ENCODE assay signal across 9 cellular contexts in genomic region chr16:88855736-88856121, GRCh38. TPM values are rescaled to one million over a fixed set of nuclear protein-coding genes. Genes with fewer than 3 reads are reported as not detected.
DNase-seq lines count a peak whose midpoint lies in the region; FAIRE-seq and TF ChIP-seq lines count a peak whose summit lies in the region.
"Had no signal": no experiment of that assay in that cellular context is flagged by ENCODE, and none has a peak within 500 bp of the region (broad histone marks: within the 10 kb centered on the region; RNA-seq: fewer than 3 reads in every experiment).

No MANE protein-coding gene starts in this region.

- TF ChIP-seq CTCF in A673 (conservative IDR thresholded peaks at IDR 0.05; ENCODE audit: low read depth, low read length) (no peak), chondrocyte (IDR thresholded peaks at IDR 0.05) (no peak)

- no peaks in the 10 kb centered on the region for H3K9me3 Mint-ChIP-seq in chondrocyte (ENCODE audit: low read depth)

- H3K4me1 Mint-ChIP-seq in chondrocyte (ENCODE audit: low read depth) = peaks cover 22% of the 10 kb centered on the region

- peaks cover 10% of the 10 kb centered on the region for H3K36me3 ChIP-seq in A673 (ENCODE audit: insufficient read depth, low read length, poor library complexity, severe bottlenecking)
- peaks cover 24% of the 10 kb centered on the region for H3K36me3 ChIP-seq in HUES6 (ENCODE audit: control insufficient read depth, insufficient read depth, low read length)
- no peaks in the 10 kb centered on the region for H3K36me3 ChIP-seq in mucosa of stomach (ENCODE audit: control insufficient read depth, insufficient read depth, low read length)
- H3K36me3 ChIP-seq in small intestine (ENCODE audit: control insufficient read depth in 2 of 2, insufficient read depth in 2 of 2, low read length in 2 of 2) = peaks cover under 1 to 6% of the 10 kb centered on the region in 2 donors

- TSS peak; percentile 29 for BruUV-seq in A673 (replicated peaks; lab: Mats Ljungman, UMichigan)

- H3K9me3 ChIP-seq in A673 (ENCODE audit: low read depth, low read length, poor library complexity, severe bottlenecking) = no peaks in the 10 kb centered on the region
- no peaks in the 10 kb centered on the region; the same call in 1 of the 2 replicates for H3K9me3 ChIP-seq in HUES6 (ENCODE audit: control insufficient read depth, insufficient read depth, low read depth, low read length)
- no peaks in the 10 kb centered on the region for H3K9me3 ChIP-seq in mucosa of stomach (ENCODE audit: control insufficient read depth, low read length)
- H3K9me3 ChIP-seq in small intestine (ENCODE audit: control insufficient read depth, low read depth) = no peaks in the 10 kb centered on the region

- CTCF ChIA-PET in A673 (lab: Charles Lee) = no interaction called here

- H3K4me3 Mint-ChIP-seq in chondrocyte (ENCODE audit: unreplicated experiment) = peak overlapping the region; percentile 67

- 79 to 82% (median 81%) methylated on average over 13 of the region's 13 CpGs for WGBS in small intestine, 3 donors

- DNase-seq in A673 (ENCODE audit: low spot score) = no peak
- no peak for DNase-seq in chondrocyte (ENCODE audit: low spot score)
- DNase-seq in small intestine = no peak
- no peak for DNase-seq in MV-4-11 (lab: John Stamatoyannopoulos, UW)
- DNase-seq in hepatic stellate cell (ENCODE audit: low spot score) = no peak
- no peak for DNase-seq in middle frontal gyrus (ENCODE audit: extremely low spot score, low spot score)

- POLR2A ChIA-PET in A673 (lab: Charles Lee; ENCODE audit: low non-redundant PET) = no interaction called here

- no peaks in the 10 kb centered on the region for H3K27me3 Mint-ChIP-seq in chondrocyte (ENCODE audit: low read depth)

- H3K4me1 ChIP-seq in A673 (ENCODE audit: insufficient read depth, low read length, poor library complexity, severe bottlenecking) = peaks cover 3% of the 10 kb centered on the region
- H3K4me1 ChIP-seq in HUES6 (ENCODE audit: control insufficient read depth, insufficient read depth, low read length) = peaks cover 8% of the 10 kb centered on the region
- H3K4me1 ChIP-seq in mucosa of stomach (ENCODE audit: control insufficient read depth, insufficient read depth, low read length) = peaks cover 18% of the 10 kb centered on the region
- H3K4me1 ChIP-seq in small intestine (ENCODE audit: control insufficient read depth in 2 of 2, insufficient read depth in 1 of 2, low read depth in 1 of 2, low read length in 1 of 2) = peaks cover 0 to 5% of the 10 kb centered on the region in 2 donors

- FAIRE-seq in small intestine (lab: Jason Lieb, UNC) = no peak
- FAIRE-seq: endometrium had no signal

- intact Hi-C loops in A673 (cut with micrococcal nuclease; ENCODE audit: unreplicated experiment) = no loop called here

- H3K4me3 ChIP-seq in A673 (ENCODE audit: low read depth, low read length, poor library complexity, severe bottlenecking) (peak overlapping the region; percentile 95), HUES6 (ENCODE audit: low read depth, low read length) (peak overlapping the region; percentile 75), mucosa of stomach (ENCODE audit: low read length) (no peak overlapping the region), small intestine (ENCODE audit: low read depth in 1 of 2, low read length in 2 of 2) (peak overlapping the region in 1 of 2 donors; percentile 94)

- H3K27ac ChIP-seq in A673 (ENCODE audit: low read depth, low read length, poor library complexity, severe bottlenecking) (no peak overlapping the region), HUES6 (ENCODE audit: low read depth, low read length) (no peak overlapping the region), small intestine (ENCODE audit: low read depth in 1 of 2, low read length in 1 of 2) (peak overlapping the region in 1 of 2 donors; percentile 3)

- no peaks in the 10 kb centered on the region for H3K27me3 ChIP-seq in A673 (replicated peaks; ENCODE audit: insufficient read depth, low read depth, low read length, poor library complexity)
- H3K27me3 ChIP-seq in HUES6 (ENCODE audit: control insufficient read depth, insufficient read depth, low read length) = no peaks in the 10 kb centered on the region
- no peaks in the 10 kb centered on the region for H3K27me3 ChIP-seq in mucosa of stomach (ENCODE audit: control insufficient read depth, insufficient read depth, low read length)
- H3K27me3 ChIP-seq in small intestine (ENCODE audit: control insufficient read depth in 2 of 2, insufficient read depth in 2 of 2, low read length in 2 of 2) = no peaks in the 10 kb centered on the region

- peak overlapping the region; percentile 36 for H3K27ac Mint-ChIP-seq in chondrocyte (ENCODE audit: unreplicated experiment)

- H3K36me3 Mint-ChIP-seq in chondrocyte (ENCODE audit: low read depth) = peaks cover 3% of the 10 kb centered on the region

- H3K9ac ChIP-seq in HUES6 (ENCODE audit: low read length) = no peak overlapping the region
- H3K9ac ChIP-seq in mucosa of stomach (ENCODE audit: low read length) = peak overlapping the region; percentile 53

RNA-seq across cellular contexts. Expression of gene GALNS, which starts 1.0 kb away (rescaled TPM):
- total RNA-seq in A673 (2021) (54.8 and 60.6 TPM in 2 replicates), chondrocyte (34.1 to 36.6 TPM (median 34.6 TPM) in 3 replicates)
- polyA plus RNA-seq in small intestine = 10 to 100 TPM; 28.3 to 35.4 (median 32.4) TPM

RNA-seq across cellular contexts. Expression of gene TRAPPC2L, which starts 1.2 kb away (rescaled TPM):
- total RNA-seq in A673 (2021) (89.9 and 98.6 TPM in 2 replicates), chondrocyte (42.7 to 55.8 TPM (median 52.5 TPM) in 3 replicates)
- polyA plus RNA-seq in small intestine = 10 to 100 TPM; 46.6 to 84.8 (median 60.6) TPM

RNA-seq across cellular contexts. Expression of gene PABPN1L, which starts 10.7 kb away (rescaled TPM):
- total RNA-seq in A673 (2021) = not detected in 2 replicates
- not detected in 3 replicates for total RNA-seq in chondrocyte
- not detected for polyA plus RNA-seq in small intestine

RNA-seq across cellular contexts. Expression of gene APRT, which starts 44.0 kb away (rescaled TPM):
- total RNA-seq in A673 (2021) (129 and 134 TPM in 2 replicates), chondrocyte (68.8 to 90.2 TPM (median 70.7 TPM) in 3 replicates)
- polyA plus RNA-seq in small intestine = 100 to 1,000 TPM; 197 to 255 (median 247) TPM

RNA-seq across cellular contexts. Expression of gene CDT1, which starts 52.1 kb away (rescaled TPM):
- total RNA-seq in A673 (2021) = 103 TPM in 2 replicates
- 2.9 to 11.7 TPM (median 3.7 TPM) in 3 replicates for total RNA-seq in chondrocyte
- polyA plus RNA-seq in small intestine = 10 to 100 TPM in 1 of 3 donors, 1 to 10 TPM in 2; 1.1 to 16.7 (median 2.2) TPM
